1 cellular context compared by ENCODE assay signal in the genomic region with DNA sequence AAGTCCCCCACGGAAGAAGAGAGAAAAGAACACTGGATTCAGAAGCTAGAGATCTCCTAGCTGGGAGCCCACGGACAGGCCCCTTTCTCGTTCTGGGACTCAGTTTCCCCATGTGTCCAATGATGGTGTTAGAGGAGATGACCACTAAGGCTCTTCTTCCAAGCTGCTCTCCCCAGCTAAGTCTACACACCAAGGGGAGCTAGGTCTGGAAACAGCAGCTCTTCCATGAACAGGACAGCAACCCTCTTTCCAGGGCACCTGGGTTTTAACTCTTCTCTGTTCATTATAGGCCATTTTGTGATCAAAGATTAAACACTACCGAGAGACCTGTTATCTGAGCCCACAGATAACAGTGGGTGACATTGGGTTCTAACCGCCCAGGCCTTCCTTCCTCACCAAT.
TF ChIP-seq lines count a peak whose summit lies in the region.

No MANE protein-coding gene starts in this region.

TF ChIP-seq in SK-N-SH, 30 proteins besides CTCF, POLR2A, EP300 and RAD21 (continued from another document):
- TF ChIP-seq RXRA (IDR thresholded peaks at IDR 0.05; ENCODE audit: borderline replicate concordance, low read depth) (no peak), FOXM1 (IDR thresholded peaks at IDR 0.05; ENCODE audit: low read depth) (no peak), FOSL2 (IDR thresholded peaks at IDR 0.05; ENCODE audit: borderline replicate concordance, low read depth) (no peak), TCF12 (IDR thresholded peaks at IDR 0.05) (no peak), ELF1 (IDR thresholded peaks at IDR 0.05) (no peak)
